In genomic region chr7:35508623-35509400, GRCh38 we compare ENCODE assay signal across 16 cellular contexts.
DNase-seq lines count a peak whose midpoint lies in the region; ATAC-seq, FAIRE-seq and TF ChIP-seq lines count a peak whose summit lies in the region.
"Had no signal": no experiment of that assay in that cellular context is flagged by ENCODE, and none has a peak within 500 bp of the region (broad histone marks: within the 10 kb centered on the region; RNA-seq: fewer than 3 reads in every experiment).

No MANE protein-coding gene starts in this region.

- H3K36me3 Mint-ChIP-seq in Caco-2 (ENCODE audit: insufficient read depth, unreplicated experiment) = no peaks in the 10 kb centered on the region

- no peak overlapping the region for H3K27ac ChIP-seq in pancreas

- no TSS peak for BruUV-seq in Caco-2 (replicated peaks; lab: Mats Ljungman, UMichigan)

- H3K36me3 ChIP-seq in Caco-2 (ENCODE audit: control insufficient read depth, insufficient read depth, low read length) (no peaks in the 10 kb centered on the region), pancreas (no peaks in the 10 kb centered on the region)

- H3K4me3 ChIP-seq in Caco-2 (ENCODE audit: low read depth, low read length) (no peak overlapping the region), pancreas (no peak overlapping the region)

- CTCF ChIA-PET in Caco-2 (lab: Charles Lee) = interaction anchor here (0.6 to 1.6 kb wide), 4 partner anchors 11 to 84 kb away, joined by 3 to 14 read pairs (median 4); no protein-coding TSS in a partner anchor

- H3K9me3 Mint-ChIP-seq in Caco-2 (ENCODE audit: unreplicated experiment) = no peaks in the 10 kb centered on the region

- 62 to 66% methylated on average over 3 of the region's 3 CpGs for WGBS in pancreas, 2 donors

- no peak overlapping the region for H3K4me3 Mint-ChIP-seq in Caco-2 (ENCODE audit: unreplicated experiment)

- POLR2A ChIA-PET in Caco-2 (lab: Charles Lee) = no interaction called here

- peaks cover 25% of the 10 kb centered on the region for H3K27me3 Mint-ChIP-seq in Caco-2 (ENCODE audit: insufficient read depth, unreplicated experiment)

- H3K9me3 ChIP-seq in Caco-2 (no peaks in the 10 kb centered on the region), pancreas (no peaks in the 10 kb centered on the region)

- peak; percentile 48 for ATAC-seq in HG03354 (IDR thresholded peaks at IDR 0.05; ENCODE audit: poor library complexity, severe bottlenecking, unreplicated experiment)
- ATAC-seq in SK-N-SH treated with all-trans-retinoic acid at 6 μM for 48 hours = peak; percentile 77
- no peak for ATAC-seq in GM21723 (IDR thresholded peaks at IDR 0.05; ENCODE audit: unreplicated experiment)
- no peak for ATAC-seq in pancreas

- FAIRE-seq in D721Med (lab: Jason Lieb, UNC) (no peak), pancreas (lab: Jason Lieb, UNC) (no peak)
- FAIRE-seq: endothelial cell of umbilical vein, kidney, RCC 7860 had no signal

- H3K4me1 Mint-ChIP-seq in Caco-2 (ENCODE audit: low read depth, unreplicated experiment) = no peaks in the 10 kb centered on the region

- TF ChIP-seq CTCF in Caco-2 (IDR thresholded peaks at IDR 0.05; ENCODE audit: insufficient read depth in 1 of 2, low read depth in 1 of 2, low read length in 1 of 2, severe bottlenecking in 1 of 2, unreplicated experiment in 1 of 2) (peak; percentile 14 to 15), D721Med (IDR thresholded peaks at IDR 0.05; ENCODE audit: insufficient read depth, missing control alignments) (no peak), pancreas (IDR thresholded peaks at IDR 0.05) (no peak)

- peak in 1 of 2 experiments; percentile 11 for DNase-seq in Caco-2
- DNase-seq in germinal center (ENCODE audit: low spot score) = peak; percentile 13
- DNase-seq in D721Med (ENCODE audit: insufficient read length, low spot score) = no peak
- DNase-seq in DMS79 (lab: John Stamatoyannopoulos, UW) = no peak
- no peak for DNase-seq in pancreas
- DNase-seq: activated CD4-positive, alpha-beta T cell treated with anti-CD3 and anti-CD28 coated beads for 48 hours; cerebellar nuclear complex; glutamatergic neuron; kidney; NCI-H1417; NCI-H226 had no signal

- no peak overlapping the region for H3K27ac Mint-ChIP-seq in Caco-2 (ENCODE audit: unreplicated experiment)

- intact Hi-C loops in Caco-2 (cut with micrococcal nuclease; ENCODE audit: unreplicated experiment) = no loop called here
- intact Hi-C loops in pancreas (cut with DNase I) = no loop called here

- H3K4me1 ChIP-seq in Caco-2 = no peaks in the 10 kb centered on the region
- H3K4me1 ChIP-seq in pancreas = no peaks in the 10 kb centered on the region

- no peaks in the 10 kb centered on the region for H3K27me3 ChIP-seq in Caco-2 (replicated peaks; ENCODE audit: control insufficient read depth, insufficient read depth, low read length)
- no peaks in the 10 kb centered on the region for H3K27me3 ChIP-seq in pancreas

TF ChIP-seq in SK-N-SH treated with all-trans-retinoic acid at 6 μM for 48 hours, 23 proteins besides CTCF, POLR2A, EP300 and RAD21:
- TF ChIP-seq, protein P1, sequence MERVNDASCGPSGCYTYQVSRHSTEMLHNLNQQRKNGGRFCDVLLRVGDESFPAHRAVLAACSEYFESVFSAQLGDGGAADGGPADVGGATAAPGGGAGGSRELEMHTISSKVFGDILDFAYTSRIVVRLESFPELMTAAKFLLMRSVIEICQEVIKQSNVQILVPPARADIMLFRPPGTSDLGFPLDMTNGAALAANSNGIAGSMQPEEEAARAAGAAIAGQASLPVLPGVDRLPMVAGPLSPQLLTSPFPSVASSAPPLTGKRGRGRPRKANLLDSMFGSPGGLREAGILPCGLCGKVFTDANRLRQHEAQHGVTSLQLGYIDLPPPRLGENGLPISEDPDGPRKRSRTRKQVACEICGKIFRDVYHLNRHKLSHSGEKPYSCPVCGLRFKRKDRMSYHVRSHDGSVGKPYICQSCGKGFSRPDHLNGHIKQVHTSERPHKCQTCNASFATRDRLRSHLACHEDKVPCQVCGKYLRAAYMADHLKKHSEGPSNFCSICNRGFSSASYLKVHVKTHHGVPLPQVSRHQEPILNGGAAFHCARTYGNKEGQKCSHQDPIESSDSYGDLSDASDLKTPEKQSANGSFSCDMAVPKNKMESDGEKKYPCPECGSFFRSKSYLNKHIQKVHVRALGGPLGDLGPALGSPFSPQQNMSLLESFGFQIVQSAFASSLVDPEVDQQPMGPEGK (CRISPR knock-in tag; IDR thresholded peaks at IDR 0.05; ENCODE audit: borderline replicate concordance) = no peak
- TF ChIP-seq RARB (CRISPR knock-in tag; IDR thresholded peaks at IDR 0.05) = no peak
- TF ChIP-seq ESRRG (CRISPR knock-in tag; IDR thresholded peaks at IDR 0.05) = no peak
- TF ChIP-seq ZNF70 (CRISPR knock-in tag; IDR thresholded peaks at IDR 0.05) = no peak
- TF ChIP-seq, protein P2, sequence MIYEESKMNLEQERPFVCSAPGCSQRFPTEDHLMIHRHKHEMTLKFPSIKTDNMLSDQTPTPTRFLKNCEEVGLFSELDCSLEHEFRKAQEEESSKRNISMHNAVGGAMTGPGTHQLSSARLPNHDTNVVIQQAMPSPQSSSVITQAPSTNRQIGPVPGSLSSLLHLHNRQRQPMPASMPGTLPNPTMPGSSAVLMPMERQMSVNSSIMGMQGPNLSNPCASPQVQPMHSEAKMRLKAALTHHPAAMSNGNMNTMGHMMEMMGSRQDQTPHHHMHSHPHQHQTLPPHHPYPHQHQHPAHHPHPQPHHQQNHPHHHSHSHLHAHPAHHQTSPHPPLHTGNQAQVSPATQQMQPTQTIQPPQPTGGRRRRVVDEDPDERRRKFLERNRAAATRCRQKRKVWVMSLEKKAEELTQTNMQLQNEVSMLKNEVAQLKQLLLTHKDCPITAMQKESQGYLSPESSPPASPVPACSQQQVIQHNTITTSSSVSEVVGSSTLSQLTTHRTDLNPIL (CRISPR knock-in tag; IDR thresholded peaks at IDR 0.05; ENCODE audit: low read depth) = no peak
- no peak for TF ChIP-seq PPARA (CRISPR knock-in tag; IDR thresholded peaks at IDR 0.05; ENCODE audit: borderline replicate concordance)
- TF ChIP-seq ISL1 (CRISPR knock-in tag; IDR thresholded peaks at IDR 0.05) = no peak
- TF ChIP-seq TCF4 (CRISPR knock-in tag; IDR thresholded peaks at IDR 0.05; ENCODE audit: borderline replicate concordance) = no peak
- TF ChIP-seq, protein P3, sequence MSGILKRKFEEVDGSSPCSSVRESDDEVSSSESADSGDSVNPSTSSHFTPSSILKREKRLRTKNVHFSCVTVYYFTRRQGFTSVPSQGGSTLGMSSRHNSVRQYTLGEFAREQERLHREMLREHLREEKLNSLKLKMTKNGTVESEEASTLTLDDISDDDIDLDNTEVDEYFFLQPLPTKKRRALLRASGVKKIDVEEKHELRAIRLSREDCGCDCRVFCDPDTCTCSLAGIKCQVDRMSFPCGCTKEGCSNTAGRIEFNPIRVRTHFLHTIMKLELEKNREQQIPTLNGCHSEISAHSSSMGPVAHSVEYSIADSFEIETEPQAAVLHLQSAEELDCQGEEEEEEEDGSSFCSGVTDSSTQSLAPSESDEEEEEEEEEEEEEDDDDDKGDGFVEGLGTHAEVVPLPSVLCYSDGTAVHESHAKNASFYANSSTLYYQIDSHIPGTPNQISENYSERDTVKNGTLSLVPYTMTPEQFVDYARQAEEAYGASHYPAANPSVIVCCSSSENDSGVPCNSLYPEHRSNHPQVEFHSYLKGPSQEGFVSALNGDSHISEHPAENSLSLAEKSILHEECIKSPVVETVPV (CRISPR knock-in tag; IDR thresholded peaks at IDR 0.05) = no peak
- no peak for TF ChIP-seq CSDC2 (CRISPR knock-in tag; IDR thresholded peaks at IDR 0.05)

Comparison
In these comparisons a context has a peak if more than half of its experiments do, and no peak if none do; other contexts are left out.
1. CTCF ChIP-seq: peak in Caco-2 (2 of 2); none in D721Med (single experiment) and pancreas (0 of 4).
2. ATAC-seq: peak in HG03354 (single experiment) and SK-N-SH treated with all-trans-retinoic acid at 6 μM for 48 hours (single experiment); none in GM21723 (single experiment) and pancreas (0 of 4).